Comparison of ENCODE assay signal across 9 cellular contexts in genomic region chr2:174337337-174338154, GRCh38. TPM values are rescaled to one million over a fixed set of nuclear protein-coding genes. Genes with fewer than 3 reads are reported as not detected.
DNase-seq lines count a peak whose midpoint lies in the region; ATAC-seq and TF ChIP-seq lines count a peak whose summit lies in the region.
"Had no signal": no experiment of that assay in that cellular context is flagged by ENCODE, and none has a peak within 500 bp of the region (broad histone marks: within the 10 kb centered on the region; RNA-seq: fewer than 3 reads in every experiment).

No MANE protein-coding gene starts in this region.

- DNase-seq in SK-N-SH (peak; percentile 70), HL-60 (ENCODE audit: low read depth in 1 of 2, low spot score in 1 of 2) (no peak), iPS DF 6.9 (ENCODE audit: low read depth, low spot score) (no peak), globus pallidus (ENCODE audit: low spot score) (no peak), posterior vena cava (ENCODE audit: low spot score) (no peak)
- DNase-seq in activated T-cell treated with anti-CD3 and anti-CD28 coated beads, Interleukin-2, amount 50 U/mL, for 24 hours: peak; percentile 65

- no peak for ATAC-seq in SK-N-SH treated with all-trans-retinoic acid at 6 μM for 48 hours

- no peak for TF ChIP-seq RAD21 in SK-N-SH (IDR thresholded peaks at IDR 0.05; ENCODE audit: low read length)

- H3F3A ChIP-seq in SK-N-SH (replicated peaks; ENCODE audit: insufficient read depth): peaks cover 4% of the 10 kb centered on the region

- H3K27ac Mint-ChIP-seq in activated T-cell treated with anti-CD3 and anti-CD28 coated beads, Interleukin-2, amount 50 U/mL, for 24 hours: peak overlapping the region; percentile 73

- no peak overlapping the region for H2AFZ ChIP-seq in SK-N-SH (ENCODE audit: low read depth)

- H3K79me2 ChIP-seq in SK-N-SH (ENCODE audit: insufficient read depth): no peaks in the 10 kb centered on the region

- peaks cover 95% of the 10 kb centered on the region for H3K27me3 ChIP-seq in SK-N-SH (ENCODE audit: insufficient read depth)
- H3K27me3 ChIP-seq in HL-60 (ENCODE audit: insufficient read depth, poor library complexity, severe bottlenecking): peaks cover 86% of the 10 kb centered on the region
- peaks cover 62% of the 10 kb centered on the region for H3K27me3 ChIP-seq in iPS DF 6.9 (ENCODE audit: control insufficient read depth, insufficient read depth, low read length)
- peaks cover 85% of the 10 kb centered on the region for H3K27me3 ChIP-seq in thymus (ENCODE audit: control insufficient read depth, insufficient read depth)

- H3K4me1 Mint-ChIP-seq in activated T-cell treated with anti-CD3 and anti-CD28 coated beads, Interleukin-2, amount 50 U/mL, for 24 hours (ENCODE audit: low read depth): peaks cover 48% of the 10 kb centered on the region

- H3K4me3 Mint-ChIP-seq in activated T-cell treated with anti-CD3 and anti-CD28 coated beads, Interleukin-2, amount 50 U/mL, for 24 hours: peak overlapping the region; percentile 68

- peaks cover 21% of the 10 kb centered on the region for H4K20me1 ChIP-seq in SK-N-SH (ENCODE audit: insufficient read depth)

- no peaks in the 10 kb centered on the region for H3K9me2 ChIP-seq in SK-N-SH

- no peaks in the 10 kb centered on the region for H3K36me3 Mint-ChIP-seq in activated T-cell treated with anti-CD3 and anti-CD28 coated beads, Interleukin-2, amount 50 U/mL, for 24 hours (ENCODE audit: low read depth)

- H3K27ac ChIP-seq in SK-N-SH (ENCODE audit: low read depth in 2 of 2, low read length in 1 of 2) (no peak overlapping the region), HL-60 (replicated peaks) (no peak overlapping the region), iPS DF 6.9 (ENCODE audit: low read length) (no peak overlapping the region), thymus (ENCODE audit: low read depth) (no peak overlapping the region)

- CTCF ChIA-PET in SK-N-SH (lab: Yijun Ruan, JAX): interaction anchor here (0.6 to 2.6 kb wide), 6 partner anchors 9 to 1531 kb away, joined by 3 to 8 read pairs (median 3); no protein-coding TSS in a partner anchor

- intact Hi-C loops in posterior vena cava (cut with DNase I): loop anchor here in 1 of 2 donors (10.0 kb wide), 1 partner anchor 743 kb away; no protein-coding TSS in a partner anchor

- POLR2A ChIA-PET in SK-N-SH (lab: Yijun Ruan, JAX): no interaction called here

- no peaks in the 10 kb centered on the region for H3K9me3 ChIP-seq in SK-N-SH
- H3K9me3 ChIP-seq in iPS DF 6.9 (ENCODE audit: control insufficient read depth, insufficient read depth, low read length): no peaks in the 10 kb centered on the region
- H3K9me3 ChIP-seq in thymus (ENCODE audit: control insufficient read depth): peaks cover 7% of the 10 kb centered on the region

- H3K9ac ChIP-seq in SK-N-SH: no peak overlapping the region

- H3K4me3 ChIP-seq in SK-N-SH (ENCODE audit: low read depth in 2 of 2, low read length in 1 of 2) (peak overlapping the region in 1 of 2 experiments; percentile 28; a peak in 1 of 4 replicates), HL-60 (replicated peaks; ENCODE audit: insufficient read depth, low read length) (peak overlapping the region; percentile 47), iPS DF 6.9 (ENCODE audit: low read length) (peak overlapping the region; percentile 30; the same call in 1 of the 2 replicates), thymus (ENCODE audit: low read length) (peak overlapping the region; percentile 49)

- no peaks in the 10 kb centered on the region for H3K9me3 Mint-ChIP-seq in activated T-cell treated with anti-CD3 and anti-CD28 coated beads, Interleukin-2, amount 50 U/mL, for 24 hours

- no peak for TF ChIP-seq EP300 in SK-N-SH (IDR thresholded peaks at IDR 0.05; ENCODE audit: borderline replicate concordance in 1 of 2, low read depth in 1 of 2, low read length in 1 of 2)

- H3K27me3 Mint-ChIP-seq in activated T-cell treated with anti-CD3 and anti-CD28 coated beads, Interleukin-2, amount 50 U/mL, for 24 hours: peaks cover 84% of the 10 kb centered on the region

- under 1% methylated on average over 16 of the region's 74 CpGs for WGBS in SK-N-SH (ENCODE audit: low lambda C conversion rate)
- whole genome bisulfite sequencing in iPS DF 6.9 (ENCODE audit: insufficient coverage, insufficient read length): no CpG with 5 or more reads among the region's 74 CpGs
- 1% methylated on average over 74 of the region's 74 CpGs for WGBS in thymus

- no peak for TF ChIP-seq CTCF in SK-N-SH (IDR thresholded peaks at IDR 0.05)
- TF ChIP-seq CTCF in HL-60 (IDR thresholded peaks at IDR 0.05; ENCODE audit: insufficient read depth, low read length): no peak

- H3K36me3 ChIP-seq in SK-N-SH (replicated peaks in 1 of 2; ENCODE audit: control insufficient read depth in 1 of 2, insufficient read depth in 2 of 2, low read length in 1 of 2) (no peaks in the 10 kb centered on the region), iPS DF 6.9 (ENCODE audit: control insufficient read depth, insufficient read depth, low read length) (no peaks in the 10 kb centered on the region), thymus (ENCODE audit: control insufficient read depth, insufficient read depth) (no peaks in the 10 kb centered on the region)

- H3K4me1 ChIP-seq in SK-N-SH (ENCODE audit: control insufficient read depth in 1 of 2, insufficient read depth in 2 of 2, low read depth in 1 of 2, low read length in 1 of 2): peaks cover 0 to 44% of the 10 kb centered on the region in 2 experiments; a peak in 1 of 4 replicates
- H3K4me1 ChIP-seq in iPS DF 6.9 (ENCODE audit: control insufficient read depth, insufficient read depth, low read length): peaks cover 9% of the 10 kb centered on the region
- H3K4me1 ChIP-seq in thymus (ENCODE audit: control insufficient read depth, insufficient read depth, low read length): peaks cover 26% of the 10 kb centered on the region

- peak overlapping the region; percentile 69; the same call in 1 of the 2 replicates for H3K4me2 ChIP-seq in SK-N-SH

TF ChIP-seq in SK-N-SH, 30 proteins besides CTCF, POLR2A, EP300 and RAD21:
- no peak for TF ChIP-seq USF2 (IDR thresholded peaks at IDR 0.05; ENCODE audit: borderline replicate concordance, low read depth, low read length)
- TF ChIP-seq SMC3 (IDR thresholded peaks at IDR 0.05; ENCODE audit: low read depth, low read length): no peak
- TF ChIP-seq EZH2phosphoT487 (IDR thresholded peaks at IDR 0.05; ENCODE audit: borderline replicate concordance, low read depth): peak; percentile 80; the same call in 1 of the 2 replicates

TF ChIP-seq in SK-N-SH treated with all-trans-retinoic acid at 6 μM for 48 hours, 23 proteins besides CTCF, POLR2A, EP300 and RAD21:
- TF ChIP-seq PPARA (CRISPR knock-in tag; IDR thresholded peaks at IDR 0.05; ENCODE audit: borderline replicate concordance): no peak
- no peak for TF ChIP-seq ZNF8 (CRISPR knock-in tag; IDR thresholded peaks at IDR 0.05)
- TF ChIP-seq ESRRG (CRISPR knock-in tag; IDR thresholded peaks at IDR 0.05): no peak
- no peak for TF ChIP-seq TOX (CRISPR knock-in tag; IDR thresholded peaks at IDR 0.05; ENCODE audit: borderline replicate concordance)
- no peak for TF ChIP-seq ZC3H10 (CRISPR knock-in tag; IDR thresholded peaks at IDR 0.05)
- no peak for TF ChIP-seq POU6F1 (CRISPR knock-in tag; IDR thresholded peaks at IDR 0.05; ENCODE audit: borderline replicate concordance, low read depth)
- TF ChIP-seq ZNF565 (CRISPR knock-in tag; conservative IDR thresholded peaks at IDR 0.05; ENCODE audit: low read depth): no peak
- TF ChIP-seq BACH2 (CRISPR knock-in tag; IDR thresholded peaks at IDR 0.05; ENCODE audit: borderline replicate concordance): no peak

RNA-seq across cellular contexts. Expression of gene SP9, which starts 2.8 kb away (rescaled TPM):
- polyA plus RNA-seq in SK-N-SH (2012; rRNA removed) (not detected in 2 replicates), thymus (0.07 TPM)
- not detected in 2 replicates for polyA plus RNA-seq in SK-N-SH (2012; cell fraction: cytosol; rRNA removed)
- not detected in 2 replicates for polyA plus RNA-seq in SK-N-SH (2012; cell fraction: nucleus; rRNA removed)
- total RNA-seq in posterior vena cava: not detected
- polyA plus RNA-seq: adipose tissue had no signal

RNA-seq across cellular contexts. Expression of gene SCRN3, which starts 58.0 kb away (rescaled TPM):
- polyA plus RNA-seq in SK-N-SH (2012; rRNA removed) (14.7 and 19.5 TPM in 2 replicates), thymus (23.2 TPM)
- 20.5 and 24.7 TPM in 2 replicates for polyA plus RNA-seq in SK-N-SH (2012; cell fraction: cytosol; rRNA removed)
- polyA plus RNA-seq in SK-N-SH (2012; cell fraction: nucleus; rRNA removed): 15.7 and 21.6 TPM in 2 replicates
- 10 to 100 TPM; 19.3 to 21.8 TPM for total RNA-seq in posterior vena cava

Comparison
In these comparisons a context has a peak if more than half of its experiments do, and no peak if none do; other contexts are left out.
1. DNase-seq: peak in SK-N-SH (single experiment) and activated T-cell treated with anti-CD3 and anti-CD28 coated beads, Interleukin-2, amount 50 U/mL, for 24 hours (single experiment); none in HL-60 (0 of 2), iPS DF 6.9 (single experiment), globus pallidus (single experiment) and posterior vena cava (single experiment).